Comparison of ENCODE assay signal across 18 cellular contexts in genomic region chr5:179118338-179118737, GRCh38. TPM values are rescaled to one million over a fixed set of nuclear protein-coding genes. Genes with fewer than 3 reads are reported as not detected.
A peak's percentile ranks its signal among the peaks of the same experiment; 100 is the strongest.
DNase-seq lines count a peak whose midpoint lies in the region; ATAC-seq and TF ChIP-seq lines count a peak whose summit lies in the region.
"Had no signal": no experiment of that assay in that cellular context is flagged by ENCODE, and none has a peak within 500 bp of the region (broad histone marks: within the 10 kb centered on the region; RNA-seq: fewer than 3 reads in every experiment).

No MANE protein-coding gene starts in this region.

- no peak overlapping the region for H3K4ac ChIP-seq in trophoblast cell (ENCODE audit: low read depth, low read length)

- no peak overlapping the region for H4K8ac ChIP-seq in trophoblast cell (ENCODE audit: low read depth, low read length)

- H2BK120ac ChIP-seq in trophoblast cell (ENCODE audit: insufficient read depth, low read length, poor library complexity) = no peak overlapping the region

- H2AFZ ChIP-seq in HCT116 (ENCODE audit: low read depth, low read length, poor library complexity, severe bottlenecking) = no peak overlapping the region
- no peak overlapping the region for H2AFZ ChIP-seq in PC-3 (ENCODE audit: low read length)
- H2AFZ ChIP-seq in trophoblast cell (ENCODE audit: insufficient read depth, low read length, poor library complexity) = no peak overlapping the region

- H3K79me1 ChIP-seq in trophoblast cell (ENCODE audit: low read length) = no peaks in the 10 kb centered on the region

- TF ChIP-seq CTCF in HCT116 (IDR thresholded peaks at IDR 0.05 in 2 of 3, conservative IDR thresholded peaks at IDR 0.05 in 1 of 3; ENCODE audit: borderline replicate concordance in 1 of 3, insufficient read depth in 1 of 3, low read depth in 2 of 3, low read length in 2 of 3) (no peak), PC-3 (conservative IDR thresholded peaks at IDR 0.05; ENCODE audit: low read depth, low read length) (no peak), RWPE2 (IDR thresholded peaks at IDR 0.05; ENCODE audit: poor library complexity, severe bottlenecking) (no peak), colonic mucosa (IDR thresholded peaks at IDR 0.05) (no peak)

- H3K79me2 ChIP-seq in HCT116 (ENCODE audit: insufficient read depth, low read length) (no peaks in the 10 kb centered on the region), PC-3 (ENCODE audit: low read length) (no peaks in the 10 kb centered on the region), trophoblast cell (ENCODE audit: control insufficient read depth, insufficient read depth, low read length, poor library complexity) (no peaks in the 10 kb centered on the region)

- H4K91ac ChIP-seq in trophoblast cell (ENCODE audit: low read depth, low read length) = no peak overlapping the region

- H3K36me3 ChIP-seq in HCT116 (ENCODE audit: control insufficient read depth in 1 of 2, insufficient read depth in 2 of 2, low read length in 2 of 2) (no peaks in the 10 kb centered on the region), PC-3 (ENCODE audit: low read depth, low read length) (no peaks in the 10 kb centered on the region), RWPE2 (ENCODE audit: low read depth) (no peaks in the 10 kb centered on the region), colonic mucosa (no peaks in the 10 kb centered on the region), trophoblast cell (ENCODE audit: control insufficient read depth in 1 of 2, insufficient read depth in 2 of 2, low read length in 2 of 2) (peaks cover 28 to 30% of the 10 kb centered on the region in 2 experiments)
- H3K36me3 ChIP-seq: HAP-1 had no signal

- no peaks in the 10 kb centered on the region for H3F3A ChIP-seq in PC-3 (ENCODE audit: low read length, unreplicated experiment)

- H3K27me3 ChIP-seq in HCT116 (ENCODE audit: insufficient read depth, low read length) = no peaks in the 10 kb centered on the region
- no peaks in the 10 kb centered on the region for H3K27me3 ChIP-seq in PC-3 (ENCODE audit: low read length)
- no peaks in the 10 kb centered on the region for H3K27me3 ChIP-seq in RWPE2 (ENCODE audit: insufficient read depth, poor library complexity, severe bottlenecking)
- H3K27me3 ChIP-seq in colonic mucosa = no peaks in the 10 kb centered on the region
- no peaks in the 10 kb centered on the region for H3K27me3 ChIP-seq in trophoblast cell (ENCODE audit: insufficient read depth, low read length)

- POLR2A ChIA-PET in HCT116 (lab: Charles Lee) (no interaction called here), PC-3 (lab: Charles Lee; ENCODE audit: unreplicated experiment) (no interaction called here)

- no peak for TF ChIP-seq POLR2A in HCT116 (IDR thresholded peaks at IDR 0.05; ENCODE audit: borderline replicate concordance, extremely low read depth, insufficient read depth, insufficient read length)

- H3K27ac ChIP-seq in HCT116 (ENCODE audit: low read depth, low read length) = no peak overlapping the region
- no peak overlapping the region for H3K27ac ChIP-seq in PC-3 (ENCODE audit: low read length)
- peak overlapping the region; percentile 19 for H3K27ac ChIP-seq in RWPE2 (ENCODE audit: poor library complexity, severe bottlenecking)
- no peak overlapping the region for H3K27ac ChIP-seq in colonic mucosa
- no peak overlapping the region for H3K27ac ChIP-seq in trophoblast cell (ENCODE audit: low read depth, low read length)

- no peak overlapping the region for H3K18ac ChIP-seq in trophoblast cell (ENCODE audit: low read length)

- no peak overlapping the region for H3K14ac ChIP-seq in trophoblast cell (ENCODE audit: low read length)

- no peak overlapping the region for H2BK12ac ChIP-seq in trophoblast cell (ENCODE audit: low read length)

- no peaks in the 10 kb centered on the region for H3K9me2 ChIP-seq in HCT116 (ENCODE audit: insufficient read depth)
- H3K9me2 ChIP-seq in PC-3 (replicated peaks; ENCODE audit: low read length) = no peaks in the 10 kb centered on the region

- H3K4me1 ChIP-seq in HCT116 (ENCODE audit: control insufficient read depth in 1 of 2, insufficient read depth in 2 of 2, low read length in 2 of 2) (peaks cover 0 to 6% of the 10 kb centered on the region in 2 experiments; a peak in 1 of 4 replicates), PC-3 (ENCODE audit: insufficient read depth, low read length) (no peaks in the 10 kb centered on the region), RWPE2 (ENCODE audit: insufficient read depth, poor library complexity, severe bottlenecking) (no peaks in the 10 kb centered on the region), colonic mucosa (no peaks in the 10 kb centered on the region), trophoblast cell (ENCODE audit: control insufficient read depth in 1 of 2, insufficient read depth in 2 of 2, low read length in 2 of 2) (no peaks in the 10 kb centered on the region)
- H3K4me1 ChIP-seq: Caco-2, HAP-1 had no signal

- no peaks in the 10 kb centered on the region for H4K20me1 ChIP-seq in HCT116 (ENCODE audit: insufficient read depth)
- no peaks in the 10 kb centered on the region for H4K20me1 ChIP-seq in PC-3 (ENCODE audit: low read length)

- H3K4me2 ChIP-seq in HCT116 (ENCODE audit: low read length) (peak overlapping the region; percentile 11; the same call in 1 of the 2 replicates), PC-3 (ENCODE audit: low read length) (no peak overlapping the region), trophoblast cell (ENCODE audit: low read length) (no peak overlapping the region)

- no peak overlapping the region for H2BK5ac ChIP-seq in trophoblast cell (ENCODE audit: low read depth, low read length, poor library complexity)

- H3K9ac ChIP-seq in HCT116 (ENCODE audit: low read length) (no peak overlapping the region), PC-3 (ENCODE audit: low read length) (no peak overlapping the region), colonic mucosa (ENCODE audit: low read depth in 2 of 2, low read length in 2 of 2) (no peak overlapping the region), trophoblast cell (ENCODE audit: low read length) (no peak overlapping the region)

- CTCF ChIA-PET in HCT116 (lab: Charles Lee) (no interaction called here), PC-3 (lab: Charles Lee) (no interaction called here)

- intact Hi-C loops in HCT116 (cut with micrococcal nuclease) (no loop called here), PC-3 (cut with micrococcal nuclease) (no loop called here), colonic mucosa (cut with DNase I) (no loop called here)

- H3K23ac ChIP-seq in trophoblast cell (ENCODE audit: low read length) = no peak overlapping the region

- no peak for TF ChIP-seq RAD21 in HCT116 (IDR thresholded peaks at IDR 0.05; ENCODE audit: low read depth)

- ATAC-seq in HCT116 = no peak
- peak; percentile 38 for ATAC-seq in PC-3
- ATAC-seq in RWPE2 (ENCODE audit: low read depth) = peak; percentile 71
- no peak for ATAC-seq in GM18907 (IDR thresholded peaks at IDR 0.05; ENCODE audit: unreplicated experiment)
- ATAC-seq: GM12878 had no signal

- no peak overlapping the region for H2AK5ac ChIP-seq in trophoblast cell (ENCODE audit: low read length)

- RAD21 ChIA-PET in HCT116 (lab: Charles Lee; ENCODE audit: low non-redundant PET in 1 of 2, low total read pairs in 2 of 2, uncharacterized antibody in 2 of 2, unreplicated experiment in 2 of 2) = no interaction called here

- H3K4me3 ChIP-seq in HCT116 (replicated peaks in 1 of 2; ENCODE audit: low read depth in 1 of 2, low read length in 2 of 2) (no peak overlapping the region), PC-3 (ENCODE audit: low read length) (no peak overlapping the region), RWPE2 (ENCODE audit: severe bottlenecking) (no peak overlapping the region), colonic mucosa (no peak overlapping the region), trophoblast cell (ENCODE audit: low read depth, low read length) (no peak overlapping the region)
- H3K4me3 ChIP-seq: GM12878, HAP-1 had no signal

- H4K12ac ChIP-seq in trophoblast cell (ENCODE audit: low read depth, low read length) = no peak overlapping the region

- no CpG with 5 or more reads among the region's 4 CpGs for WGBS in trophoblast cell (ENCODE audit: extremely low coverage, insufficient coverage, insufficient read length)

- BruUV-seq in HCT116 (replicated peaks; lab: Mats Ljungman, UMichigan) (no TSS peak), PC-3 (replicated peaks; lab: Mats Ljungman, UMichigan) (no TSS peak)

- DNase-seq in HCT116 (ENCODE audit: low read depth, low spot score) = no peak
- peak; percentile 41 for DNase-seq in PC-3
- no peak for DNase-seq in RWPE2 (ENCODE audit: low spot score)
- peak; percentile 1 for DNase-seq in colonic mucosa
- DNase-seq in DMS 273 treated with DMSO at 0.1 percent for 48 hours (lab: John Stamatoyannopoulos, UW) = no peak
- DNase-seq in COLO668 (lab: John Stamatoyannopoulos, UW; ENCODE audit: unreplicated experiment) = no peak
- no peak for DNase-seq in trophoblast cell
- DNase-seq: C1 segment of cervical spinal cord; CD4-positive, alpha-beta memory T cell; DMS79; EL; GDM1; GOT3 had no signal

- H3K9me3 ChIP-seq in HCT116 (ENCODE audit: control insufficient read depth in 1 of 2, insufficient read depth in 1 of 2, low read depth in 1 of 2, low read length in 2 of 2) (no peaks in the 10 kb centered on the region; a peak in 1 of 4 replicates), PC-3 (ENCODE audit: low read length) (no peaks in the 10 kb centered on the region), RWPE2 (ENCODE audit: severe bottlenecking) (peaks cover 27% of the 10 kb centered on the region), colonic mucosa (no peaks in the 10 kb centered on the region), trophoblast cell (ENCODE audit: insufficient read depth, low read depth, low read length) (peaks cover 70% of the 10 kb centered on the region)
- H3K9me3 ChIP-seq: HAP-1 had no signal

TF ChIP-seq in HCT116, 20 proteins besides CTCF, POLR2A, EP300 and RAD21:
- TF ChIP-seq EZH2phosphoT487 (IDR thresholded peaks at IDR 0.05; ENCODE audit: borderline replicate concordance) (no peak), FOSL1 (IDR thresholded peaks at IDR 0.05; ENCODE audit: low read depth) (no peak), SIN3A (IDR thresholded peaks at IDR 0.05; ENCODE audit: low read depth) (no peak)

RNA-seq across cellular contexts. Expression of gene ZNF354C, which starts 58.2 kb away (rescaled TPM):
- total RNA-seq in HCT116 (2021; ENCODE audit: unreplicated experiment) (0.07 TPM), PC-3 (2014; rRNA removed) (not detected in 2 replicates), colonic mucosa (1 to 10 TPM; 1.7 to 1.9 TPM)
- 0.05 TPM in 1 of 2 replicates, not detected in the other for polyA plus RNA-seq in HCT116 (2012)
- polyA plus RNA-seq in trophoblast cell (2013) = 3.5 TPM in 2 replicates
- total RNA-seq: A172, Caco-2 had no signal

Comparison
In these comparisons a context has a peak if more than half of its experiments do, and no peak if none do; other contexts are left out.
1. ATAC-seq: peak in PC-3 (single experiment) and RWPE2 (single experiment); none in HCT116 (single experiment) and GM18907 (single experiment).
2. DNase-seq: peak in PC-3 (single experiment) and colonic mucosa (single experiment); none in HCT116 (single experiment), RWPE2 (single experiment), DMS 273 treated with DMSO at 0.1 percent for 48 hours (single experiment), COLO668 (single experiment) and trophoblast cell (0 of 2).